ENCODE assay signal across 30 cellular contexts in genomic region chr15:38578626-38579025, GRCh38. TPM values are rescaled to one million over a fixed set of nuclear protein-coding genes. Genes with fewer than 3 reads are reported as not detected.
"Had no signal": no experiment of that assay in that cellular context is flagged by ENCODE, and none has a peak within 500 bp of the region (broad histone marks: within the 10 kb centered on the region; RNA-seq: fewer than 3 reads in every experiment).

No MANE protein-coding gene starts in this region.

- H3K36me3 Mint-ChIP-seq: brain had no signal

- ATAC-seq: activated CD4-positive, alpha-beta T cell treated with anti-CD3 and anti-CD28 coated beads for 36 hours; activated naive CD4-positive, alpha-beta T cell treated with anti-CD3 and anti-CD28 coated beads, Interleukin-2, amount 50 U/mL, for 72 hours; activated T-cell treated with anti-CD3 and anti-CD28 coated beads, Interleukin-2, amount 50 U/mL, for 72 hours; foreskin keratinocyte; gastrocnemius medialis; heart left ventricle had no signal

- H3K9me3 Mint-ChIP-seq: activated CD4-positive, alpha-beta memory T cell treated with anti-CD3 and anti-CD28 coated beads for 36 hours; activated CD4-positive, alpha-beta T cell treated with anti-CD3 and anti-CD28 coated beads, Interleukin-2, amount 10 ng/mL, durations not matched to agents 24 days and 14 days; dendritic cell treated with granulocyte-macrophage colony-stimulating factor and Interleukin-4, amounts not matched to agents 40 ng/mL and 50 ng/mL, for 4 days had no signal

- H3K27ac ChIP-seq: ascending aorta, breast epithelium, cardiac muscle cell, coronary artery, dorsolateral prefrontal cortex, esophagus muscularis mucosa, foreskin keratinocyte, gastrocnemius medialis had no signal

- H3K9me3 ChIP-seq: ascending aorta, breast epithelium, gastrocnemius medialis, heart left ventricle had no signal

- DNase-seq: activated CD4-positive, alpha-beta memory T cell treated with anti-CD3 and anti-CD28 coated beads for 36 hours; activated CD4-positive, alpha-beta T cell treated with anti-CD3 and anti-CD28 coated beads for 36 hours; activated CD4-positive, alpha-beta T cell treated with anti-CD3 and anti-CD28 coated beads, Interleukin-2, amount 10 ng/mL, durations not matched to agents 24 days and 14 days; activated CD4-positive, CD25-positive, alpha-beta regulatory T cell; activated CD4-positive, CD25-positive, alpha-beta regulatory T cell treated with anti-CD3 and anti-CD28 coated beads, Interleukin-2, amount 50 U/mL, for 72 hours; activated CD8-positive, alpha-beta memory T cell treated with anti-CD3 and anti-CD28 coated beads for 24 hours; activated CD8-positive, alpha-beta memory T cell treated with anti-CD3 and anti-CD28 coated beads, Interleukin-2, amount 50 U/mL, for 4 hours; activated gamma-delta T cell; activated naive CD4-positive, alpha-beta T cell; activated naive CD4-positive, alpha-beta T cell treated with anti-CD3 and anti-CD28 coated beads, Interleukin-2, amount 10 ng/mL, durations not matched to agents 7 days and 5 days; activated naive CD8-positive, alpha-beta T cell treated with anti-CD3 and anti-CD28 coated beads, Interleukin-2, amount 10 ng/mL, durations not matched to agents 7 days and 5 days; activated T-cell treated with anti-CD3 and anti-CD28 coated beads for 4 hours; activated T-cell treated with anti-CD3 and anti-CD28 coated beads, Interleukin-2, amount 50 U/mL, for 24 hours; activated T-cell treated with anti-CD3 and anti-CD28 coated beads, Interleukin-2, amount 50 U/mL, for 72 hours; central memory CD4-positive, alpha-beta T cell; dorsolateral prefrontal cortex; effector memory CD4-positive, alpha-beta T cell; erythroblast; foreskin keratinocyte; gastrocnemius medialis; glutamatergic neuron; heart left ventricle had no signal

- H3K4me3 ChIP-seq: ascending aorta, breast epithelium, cardiac muscle cell, coronary artery, dorsolateral prefrontal cortex, esophagus muscularis mucosa, gastrocnemius medialis, heart left ventricle had no signal

- H3K27ac Mint-ChIP-seq: activated CD4-positive, alpha-beta T cell treated with anti-CD3 and anti-CD28 coated beads for 36 hours; activated CD4-positive, alpha-beta T cell treated with anti-CD3 and anti-CD28 coated beads, Interleukin-2, amount 10 ng/mL, durations not matched to agents 24 days and 14 days; activated naive CD4-positive, alpha-beta T cell treated with anti-CD3 and anti-CD28 coated beads, Interleukin-2, amount 10 ng/mL, durations not matched to agents 7 days and 5 days; activated naive CD4-positive, alpha-beta T cell treated with anti-CD3 and anti-CD28 coated beads, Interleukin-2, amount 50 U/mL, for 72 hours; activated naive CD8-positive, alpha-beta T cell treated with anti-CD3 and anti-CD28 coated beads, Interleukin-2, amount 10 ng/mL, durations not matched to agents 7 days and 5 days; activated T-cell treated with anti-CD3 and anti-CD28 coated beads, Interleukin-2, amount 50 U/mL, for 72 hours; dendritic cell treated with granulocyte-macrophage colony-stimulating factor and Interleukin-4, amounts not matched to agents 40 ng/mL and 50 ng/mL, for 4 days had no signal

- H3K4me1 Mint-ChIP-seq: brain had no signal

- H3K27me3 ChIP-seq: ascending aorta, breast epithelium, cardiac muscle cell, gastrocnemius medialis had no signal

- H3K27me3 Mint-ChIP-seq: activated CD4-positive, alpha-beta memory T cell treated with anti-CD3 and anti-CD28 coated beads for 36 hours; activated CD4-positive, alpha-beta T cell treated with anti-CD3 and anti-CD28 coated beads for 36 hours; activated CD4-positive, alpha-beta T cell treated with anti-CD3 and anti-CD28 coated beads, Interleukin-2, amount 10 ng/mL, durations not matched to agents 24 days and 14 days; activated T-cell treated with anti-CD3 and anti-CD28 coated beads, Interleukin-2, amount 50 U/mL, for 24 hours had no signal

- H3K4me1 ChIP-seq: ascending aorta, breast epithelium, esophagus muscularis mucosa, foreskin keratinocyte, gastrocnemius medialis, heart left ventricle had no signal

- H3K4me3 Mint-ChIP-seq: activated CD4-positive, alpha-beta memory T cell treated with anti-CD3 and anti-CD28 coated beads for 36 hours; activated CD4-positive, alpha-beta T cell treated with anti-CD3 and anti-CD28 coated beads for 36 hours; activated CD4-positive, alpha-beta T cell treated with anti-CD3 and anti-CD28 coated beads, Interleukin-2, amount 10 ng/mL, durations not matched to agents 24 days and 14 days; activated naive CD4-positive, alpha-beta T cell treated with anti-CD3 and anti-CD28 coated beads, Interleukin-2, amount 10 ng/mL, durations not matched to agents 7 days and 5 days; activated naive CD8-positive, alpha-beta T cell treated with anti-CD3 and anti-CD28 coated beads, Interleukin-2, amount 10 ng/mL, durations not matched to agents 7 days and 5 days; activated T-cell treated with anti-CD3 and anti-CD28 coated beads, Interleukin-2, amount 50 U/mL, for 24 hours; dendritic cell treated with granulocyte-macrophage colony-stimulating factor and Interleukin-4, amounts not matched to agents 40 ng/mL and 50 ng/mL, for 4 days had no signal

- H3K36me3 ChIP-seq: ascending aorta, breast epithelium, cardiac muscle cell, esophagus muscularis mucosa, gastrocnemius medialis, heart left ventricle had no signal

RNA-seq across cellular contexts. Expression of gene RASGRP1, which starts 14.0 kb away (rescaled TPM):
- total RNA-seq: ascending aorta, foreskin keratinocyte had no signal
- polyA plus RNA-seq: foreskin keratinocyte had no signal
